ENCODE assay signal across 32 cellular contexts in the genomic region with DNA sequence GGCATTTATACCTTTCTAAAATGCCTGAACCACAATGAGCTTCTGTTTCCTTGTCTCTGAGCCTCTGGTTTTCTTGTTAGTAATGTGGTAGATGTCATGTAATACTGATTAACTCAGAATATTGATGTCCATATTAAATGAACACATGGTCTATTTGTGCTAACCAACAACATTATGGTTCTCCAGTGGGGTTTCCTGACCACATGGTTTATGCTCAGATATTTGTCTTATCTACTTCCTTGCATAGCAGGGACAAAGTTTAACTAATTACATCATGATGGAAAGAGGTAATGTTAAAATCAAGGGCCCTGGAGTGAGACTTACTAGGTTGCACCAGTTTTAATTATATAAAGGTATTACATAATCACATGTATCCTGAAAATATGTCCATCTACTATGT.
"Had no signal": no experiment of that assay in that cellular context is flagged by ENCODE, and none has a peak within 500 bp of the region (broad histone marks: within the 10 kb centered on the region; RNA-seq: fewer than 3 reads in every experiment).

No MANE protein-coding gene starts in this region.

- H3K4me1 ChIP-seq: adrenal gland, breast epithelium, heart left ventricle had no signal

- H3K36me3 ChIP-seq: adrenal gland, breast epithelium, cardiac muscle cell, heart left ventricle had no signal

- H3K9me3 ChIP-seq: adrenal gland, breast epithelium, heart left ventricle had no signal

- FAIRE-seq: frontal cortex had no signal

- H3K27me3 ChIP-seq: adrenal gland, breast epithelium, cardiac muscle cell, dorsolateral prefrontal cortex, heart left ventricle had no signal

- DNase-seq: activated CD4-positive, alpha-beta memory T cell treated with anti-CD3 and anti-CD28 coated beads for 36 hours; activated CD4-positive, alpha-beta T cell treated with anti-CD3 and anti-CD28 coated beads for 36 hours; activated CD4-positive, alpha-beta T cell treated with anti-CD3 and anti-CD28 coated beads, Interleukin-2, amount 10 ng/mL, durations not matched to agents 24 days and 14 days; activated CD4-positive, CD25-positive, alpha-beta regulatory T cell; activated CD4-positive, CD25-positive, alpha-beta regulatory T cell treated with anti-CD3 and anti-CD28 coated beads, Interleukin-2, amount 50 U/mL, for 72 hours; activated CD8-positive, alpha-beta memory T cell treated with anti-CD3 and anti-CD28 coated beads, Interleukin-2, amount 10 ng/mL, durations not matched to agents 7 days and 5 days; activated CD8-positive, alpha-beta memory T cell treated with anti-CD3 and anti-CD28 coated beads, Interleukin-2, amount 50 U/mL, for 4 hours; activated CD8-positive, alpha-beta T cell treated with anti-CD3 and anti-CD28 coated beads, Interleukin-2, amount 10 ng/mL, durations not matched to agents 7 days and 5 days; activated effector memory CD4-positive, alpha-beta T cell treated with anti-CD3 and anti-CD28 coated beads, Interleukin-2, amount 50 U/mL, for 16 hours; activated naive CD4-positive, alpha-beta T cell treated with anti-CD3 and anti-CD28 coated beads for 36 hours; activated naive CD8-positive, alpha-beta T cell treated with anti-CD3 and anti-CD28 coated beads for 36 hours; activated naive CD8-positive, alpha-beta T cell treated with anti-CD3 and anti-CD28 coated beads, Interleukin-2, amount 50 U/mL, for 24 hours; activated T-cell treated with anti-CD3 and anti-CD28 coated beads, Interleukin-2, amount 50 U/mL, for 1 hour; activated T-cell treated with anti-CD3 and anti-CD28 coated beads, Interleukin-2, amount 50 U/mL, for 48 hours; adrenal gland; amygdala; aorta; central memory CD4-positive, alpha-beta T cell; cerebellar nuclear complex; dorsolateral prefrontal cortex; effector memory CD4-positive, alpha-beta T cell; endodermal cell; foreskin fibroblast; glutamatergic neuron; heart left ventricle; T-helper 1 cell; T-helper 2 cell had no signal

- H3K27ac ChIP-seq: adrenal gland, breast epithelium, cardiac muscle cell, coronary artery, dorsolateral prefrontal cortex, heart left ventricle had no signal

- ATAC-seq: activated CD4-positive, alpha-beta T cell treated with anti-CD3 and anti-CD28 coated beads for 36 hours; activated CD8-positive, alpha-beta memory T cell treated with anti-CD3 and anti-CD28 coated beads, Interleukin-2, amount 10 ng/mL, durations not matched to agents 7 days and 5 days; activated CD8-positive, alpha-beta T cell treated with anti-CD3 and anti-CD28 coated beads, Interleukin-2, amount 10 ng/mL, durations not matched to agents 7 days and 5 days; activated naive CD8-positive, alpha-beta T cell treated with anti-CD3 and anti-CD28 coated beads, Interleukin-2, amount 50 U/mL, for 24 hours; esophagus mucosa; heart left ventricle had no signal

- H3K4me3 ChIP-seq: adrenal gland, breast epithelium, cardiac muscle cell, coronary artery, dorsolateral prefrontal cortex, heart left ventricle had no signal
